Comparison of ENCODE assay signal across 1 cellular context in the genomic region with DNA sequence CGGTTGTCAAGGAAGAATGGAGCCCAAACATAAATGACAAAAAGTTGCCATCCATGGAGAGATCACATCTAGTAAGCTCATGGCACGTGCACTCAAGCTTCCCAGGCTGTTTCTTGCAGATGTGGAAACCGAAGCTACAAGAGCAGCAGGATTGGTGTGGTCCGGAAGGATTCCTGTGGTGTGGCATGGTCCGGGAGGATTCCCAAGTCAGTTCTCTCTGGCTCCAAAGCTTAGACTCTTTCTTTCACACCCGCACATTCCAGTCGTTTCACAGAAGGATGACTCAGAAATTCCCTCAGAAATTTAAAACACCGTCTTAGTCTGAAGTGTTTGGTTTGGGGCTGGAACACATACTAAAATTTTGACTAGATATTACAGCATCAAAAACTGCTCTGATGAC.
TF ChIP-seq lines count a peak whose summit lies in the region.

No MANE protein-coding gene starts in this region.

TF ChIP-seq in K562, 482 proteins besides CTCF, POLR2A, EP300 and RAD21:
- no peak for TF ChIP-seq GABPB1 (CRISPR knock-in tag; IDR thresholded peaks at IDR 0.05)
- no peak for TF ChIP-seq ZNF354B (CRISPR knock-in tag; IDR thresholded peaks at IDR 0.05)
- TF ChIP-seq HCFC1 (IDR thresholded peaks at IDR 0.05; ENCODE audit: low read depth, low read length), result no peak
- no peak for TF ChIP-seq NFE2L1 (tag; IDR thresholded peaks at IDR 0.05; ENCODE audit: borderline replicate concordance, low read depth)
- TF ChIP-seq, protein P1, sequence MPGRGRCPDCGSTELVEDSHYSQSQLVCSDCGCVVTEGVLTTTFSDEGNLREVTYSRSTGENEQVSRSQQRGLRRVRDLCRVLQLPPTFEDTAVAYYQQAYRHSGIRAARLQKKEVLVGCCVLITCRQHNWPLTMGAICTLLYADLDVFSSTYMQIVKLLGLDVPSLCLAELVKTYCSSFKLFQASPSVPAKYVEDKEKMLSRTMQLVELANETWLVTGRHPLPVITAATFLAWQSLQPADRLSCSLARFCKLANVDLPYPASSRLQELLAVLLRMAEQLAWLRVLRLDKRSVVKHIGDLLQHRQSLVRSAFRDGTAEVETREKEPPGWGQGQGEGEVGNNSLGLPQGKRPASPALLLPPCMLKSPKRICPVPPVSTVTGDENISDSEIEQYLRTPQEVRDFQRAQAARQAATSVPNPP (IDR thresholded peaks at IDR 0.05; ENCODE audit: borderline replicate concordance, insufficient read depth, insufficient read length), result no peak
- no peak for TF ChIP-seq TGIF2 (CRISPR knock-in tag; IDR thresholded peaks at IDR 0.05)
- TF ChIP-seq XRCC3 (IDR thresholded peaks at IDR 0.05), result no peak
- TF ChIP-seq JUND (IDR thresholded peaks at IDR 0.05; ENCODE audit: borderline replicate concordance, low read depth, low read length), result peak; percentile 29; the same call in 1 of the 2 replicates
- peak; percentile 19; the same call in 1 of the 3 replicates for TF ChIP-seq JUND (tag; IDR thresholded peaks at IDR 0.05; ENCODE audit: borderline replicate concordance, low read depth, low read length)
- no peak for TF ChIP-seq PHF21A (IDR thresholded peaks at IDR 0.05; ENCODE audit: borderline replicate concordance, low read depth)
- TF ChIP-seq SP2 (IDR thresholded peaks at IDR 0.05; ENCODE audit: extremely low read depth, low read depth, low read length, poor library complexity, severe bottlenecking), result no peak
- TF ChIP-seq ZNF561 (CRISPR knock-in tag; conservative IDR thresholded peaks at IDR 0.05), result no peak
- TF ChIP-seq, protein P2, sequence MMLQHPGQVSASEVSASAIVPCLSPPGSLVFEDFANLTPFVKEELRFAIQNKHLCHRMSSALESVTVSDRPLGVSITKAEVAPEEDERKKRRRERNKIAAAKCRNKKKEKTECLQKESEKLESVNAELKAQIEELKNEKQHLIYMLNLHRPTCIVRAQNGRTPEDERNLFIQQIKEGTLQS (IDR thresholded peaks at IDR 0.05), result peak; percentile 64
- TF ChIP-seq, protein P2 (CRISPR knock-in tag; conservative IDR thresholded peaks at IDR 0.05), result no peak
- TF ChIP-seq, protein P3, sequence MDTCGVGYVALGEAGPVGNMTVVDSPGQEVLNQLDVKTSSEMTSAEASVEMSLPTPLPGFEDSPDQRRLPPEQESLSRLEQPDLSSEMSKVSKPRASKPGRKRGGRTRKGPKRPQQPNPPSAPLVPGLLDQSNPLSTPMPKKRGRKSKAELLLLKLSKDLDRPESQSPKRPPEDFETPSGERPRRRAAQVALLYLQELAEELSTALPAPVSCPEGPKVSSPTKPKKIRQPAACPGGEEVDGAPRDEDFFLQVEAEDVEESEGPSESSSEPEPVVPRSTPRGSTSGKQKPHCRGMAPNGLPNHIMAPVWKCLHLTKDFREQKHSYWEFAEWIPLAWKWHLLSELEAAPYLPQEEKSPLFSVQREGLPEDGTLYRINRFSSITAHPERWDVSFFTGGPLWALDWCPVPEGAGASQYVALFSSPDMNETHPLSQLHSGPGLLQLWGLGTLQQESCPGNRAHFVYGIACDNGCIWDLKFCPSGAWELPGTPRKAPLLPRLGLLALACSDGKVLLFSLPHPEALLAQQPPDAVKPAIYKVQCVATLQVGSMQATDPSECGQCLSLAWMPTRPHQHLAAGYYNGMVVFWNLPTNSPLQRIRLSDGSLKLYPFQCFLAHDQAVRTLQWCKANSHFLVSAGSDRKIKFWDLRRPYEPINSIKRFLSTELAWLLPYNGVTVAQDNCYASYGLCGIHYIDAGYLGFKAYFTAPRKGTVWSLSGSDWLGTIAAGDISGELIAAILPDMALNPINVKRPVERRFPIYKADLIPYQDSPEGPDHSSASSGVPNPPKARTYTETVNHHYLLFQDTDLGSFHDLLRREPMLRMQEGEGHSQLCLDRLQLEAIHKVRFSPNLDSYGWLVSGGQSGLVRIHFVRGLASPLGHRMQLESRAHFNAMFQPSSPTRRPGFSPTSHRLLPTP (IDR thresholded peaks at IDR 0.05; ENCODE audit: borderline replicate concordance, extremely low read depth, insufficient read length), result no peak
- TF ChIP-seq CREBBP (IDR thresholded peaks at IDR 0.05; ENCODE audit: low read depth, low read length), result no peak
- no peak for TF ChIP-seq ZNF184 (CRISPR knock-in tag; IDR thresholded peaks at IDR 0.05)
- TF ChIP-seq, protein P4, sequence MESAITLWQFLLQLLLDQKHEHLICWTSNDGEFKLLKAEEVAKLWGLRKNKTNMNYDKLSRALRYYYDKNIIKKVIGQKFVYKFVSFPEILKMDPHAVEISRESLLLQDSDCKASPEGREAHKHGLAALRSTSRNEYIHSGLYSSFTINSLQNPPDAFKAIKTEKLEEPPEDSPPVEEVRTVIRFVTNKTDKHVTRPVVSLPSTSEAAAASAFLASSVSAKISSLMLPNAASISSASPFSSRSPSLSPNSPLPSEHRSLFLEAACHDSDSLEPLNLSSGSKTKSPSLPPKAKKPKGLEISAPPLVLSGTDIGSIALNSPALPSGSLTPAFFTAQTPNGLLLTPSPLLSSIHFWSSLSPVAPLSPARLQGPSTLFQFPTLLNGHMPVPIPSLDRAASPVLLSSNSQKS (CRISPR knock-in tag; IDR thresholded peaks at IDR 0.05), result no peak
- TF ChIP-seq FOSL1 (tag; conservative IDR thresholded peaks at IDR 0.05), result peak; percentile 80
- TF ChIP-seq MYNN (IDR thresholded peaks at IDR 0.05), result no peak
- TF ChIP-seq MYNN (CRISPR knock-in tag; IDR thresholded peaks at IDR 0.05), result no peak
- no peak for TF ChIP-seq NELFE (IDR thresholded peaks at IDR 0.05; ENCODE audit: insufficient read depth, insufficient read length)
- no peak for TF ChIP-seq NR3C1 (CRISPR knock-in tag; IDR thresholded peaks at IDR 0.05)
- TF ChIP-seq GATAD2A (IDR thresholded peaks at IDR 0.05), result no peak
- TF ChIP-seq ELF2 (CRISPR knock-in tag; IDR thresholded peaks at IDR 0.05), result no peak
- TF ChIP-seq FOXJ2 (tag; IDR thresholded peaks at IDR 0.05), result no peak
- TF ChIP-seq SIRT6 (IDR thresholded peaks at IDR 0.05; ENCODE audit: low read depth, low read length), result no peak
- no peak for TF ChIP-seq SMAD4 (CRISPR knock-in tag; conservative IDR thresholded peaks at IDR 0.05)
